In genomic region chr9:69580582-69580945, GRCh38 we compare ENCODE assay signal across 15 cellular contexts.
"Had no signal": no experiment of that assay in that cellular context is flagged by ENCODE, and none has a peak within 500 bp of the region (broad histone marks: within the 10 kb centered on the region; RNA-seq: fewer than 3 reads in every experiment).

No MANE protein-coding gene starts in this region.

- H3K36me3 ChIP-seq: ascending aorta, suprapubic skin had no signal

- H3K4me3 ChIP-seq: ascending aorta, dorsolateral prefrontal cortex, lung, suprapubic skin had no signal

- H3K27me3 ChIP-seq: ascending aorta, dorsolateral prefrontal cortex, suprapubic skin had no signal

- FAIRE-seq: bronchial epithelial cell had no signal

- H3K4me1 ChIP-seq: ascending aorta had no signal

- ATAC-seq: stimulated activated naive CD8-positive, alpha-beta T cell treated with anti-CD3 and anti-CD28 coated beads, Interleukin-15, Interleukin-2, amounts not matched to agents 100 U/mL and 50 U/mL, for 24 hours; T-cell had no signal

- H3K9me3 ChIP-seq: ascending aorta, suprapubic skin had no signal

- DNase-seq: activated CD4-positive, alpha-beta T cell treated with anti-CD3 and anti-CD28 coated beads, Interleukin-2, amount 50 U/mL, for 48 hours; activated naive CD4-positive, alpha-beta T cell treated with anti-CD3 and anti-CD28 coated beads for 36 hours; dorsolateral prefrontal cortex; endodermal cell; islet precursor cell; naive B cell; stimulated activated naive CD8-positive, alpha-beta T cell treated with anti-CD3 and anti-CD28 coated beads, Interleukin-15, Interleukin-2, amounts not matched to agents 100 U/mL and 50 U/mL, for 24 hours; T-cell; T-helper 9 cell; trophoblast cell had no signal

- H3K27ac ChIP-seq: ascending aorta, suprapubic skin, VCaP had no signal
